ENCODE assay signal across 24 cellular contexts in the genomic region with DNA sequence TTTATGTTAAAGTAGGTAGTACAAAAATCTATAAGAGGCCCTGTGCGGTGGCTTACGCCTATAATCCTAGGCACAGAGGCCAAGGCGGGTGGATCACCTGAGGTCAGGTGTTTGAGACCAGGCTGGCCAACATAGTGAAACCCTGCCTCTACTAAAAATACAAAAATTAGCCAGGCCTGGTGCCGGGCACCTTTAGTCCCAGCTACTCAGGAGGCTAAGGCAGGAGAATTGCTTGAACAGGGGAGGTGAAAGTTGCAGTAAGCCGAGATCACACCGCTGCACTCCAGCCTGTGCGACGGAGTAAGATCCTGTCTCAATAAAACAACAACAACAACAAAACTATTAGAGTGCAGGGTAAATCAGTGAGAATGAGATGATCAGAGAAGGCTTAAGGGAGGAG.
"Had no signal": no experiment of that assay in that cellular context is flagged by ENCODE, and none has a peak within 500 bp of the region (broad histone marks: within the 10 kb centered on the region; RNA-seq: fewer than 3 reads in every experiment).

No MANE protein-coding gene starts in this region.

- H3K27me3 ChIP-seq: hepatocyte, ovary, right atrium auricular region, tibial nerve, uterus had no signal

- H2AFZ ChIP-seq: hepatocyte had no signal

- H3K4me2 ChIP-seq: hepatocyte had no signal

- H3K4me3 Mint-ChIP-seq: naive thymus-derived CD4-positive, alpha-beta T cell; natural killer cell treated with Interleukin-12 subunit alpha and Interleukin-12 subunit beta and Interleukin-15 and Interleukin-18, amount 100 ng/mL, for 72 hours; stimulated activated effector memory CD8-positive, alpha-beta T cell treated with anti-CD3 and anti-CD28 coated beads, Interleukin-12 subunit alpha, Interleukin-12 subunit beta, amount 100 ng/mL, for 72 hours; stimulated activated naive CD8-positive, alpha-beta T cell treated with anti-CD3 and anti-CD28 coated beads, Interleukin-15, Interleukin-2, amounts not matched to agents 100 ng/mL and 50 ng/mL, for 24 hours; type B pancreatic cell had no signal

- H3K27ac ChIP-seq: hepatocyte, left ventricle myocardium inferior, ovary, right atrium auricular region, skin epidermis, uterus had no signal

- DNase-seq: islet precursor cell; left ventricle myocardium inferior; mesendoderm; midbrain; mucosa of descending colon; naive thymus-derived CD4-positive, alpha-beta T cell; nucleus accumbens; ovary; stimulated activated CD4-positive, alpha-beta T cell treated with anti-CD3 and anti-CD28 coated beads, Interleukin-12 subunit alpha, Interleukin-12 subunit beta, amount 100 ng/mL, for 4 hours; stimulated activated CD4-positive, alpha-beta T cell treated with anti-CD3 and anti-CD28 coated beads, Interleukin-15, amount 100 ng/mL, for 24 hours; stimulated activated CD4-positive, alpha-beta T cell treated with anti-CD3 and anti-CD28 coated beads, Interleukin-2, amount 100 ng/mL, for 24 hours; stimulated activated CD4-positive, alpha-beta T cell treated with anti-CD3 and anti-CD28 coated beads, Interleukin-4, amount 100 ng/mL, for 1 hour; stimulated activated naive CD4-positive, alpha-beta T cell; uterus had no signal

- H3K4me1 Mint-ChIP-seq: naive thymus-derived CD4-positive, alpha-beta T cell; stimulated activated effector memory CD8-positive, alpha-beta T cell treated with anti-CD3 and anti-CD28 coated beads, Interleukin-12 subunit alpha, Interleukin-12 subunit beta, amount 100 ng/mL, for 72 hours had no signal

- ATAC-seq: mucosa of descending colon; naive thymus-derived CD4-positive, alpha-beta T cell; natural killer cell treated with Interleukin-12 subunit alpha and Interleukin-12 subunit beta and Interleukin-15 and Interleukin-18, amount 100 ng/mL, for 72 hours; stimulated activated effector memory CD8-positive, alpha-beta T cell treated with anti-CD3 and anti-CD28 coated beads, Interleukin-12 subunit alpha, Interleukin-12 subunit beta, amount 100 ng/mL, for 72 hours had no signal

- H3K4me3 ChIP-seq: hepatocyte, left ventricle myocardium inferior, lung, mucosa of descending colon, ovary, right atrium auricular region, skin epidermis, tibial nerve, uterus had no signal

- H3K27ac Mint-ChIP-seq: naive thymus-derived CD4-positive, alpha-beta T cell; natural killer cell treated with Interleukin-12 subunit alpha and Interleukin-12 subunit beta and Interleukin-15 and Interleukin-18, amount 100 ng/mL, for 72 hours; progenitor cell of endocrine pancreas; stimulated activated effector memory CD8-positive, alpha-beta T cell treated with anti-CD3 and anti-CD28 coated beads, Interleukin-12 subunit alpha, Interleukin-12 subunit beta, amount 100 ng/mL, for 72 hours; stimulated activated naive CD8-positive, alpha-beta T cell treated with anti-CD3 and anti-CD28 coated beads, Interleukin-15, Interleukin-2, amounts not matched to agents 100 ng/mL and 50 ng/mL, for 24 hours; type B pancreatic cell had no signal

- H3K27me3 Mint-ChIP-seq: naive thymus-derived CD4-positive, alpha-beta T cell; natural killer cell treated with Interleukin-12 subunit alpha and Interleukin-12 subunit beta and Interleukin-15 and Interleukin-18, amount 100 ng/mL, for 72 hours; progenitor cell of endocrine pancreas; stimulated activated naive CD8-positive, alpha-beta T cell treated with anti-CD3 and anti-CD28 coated beads, Interleukin-15, Interleukin-2, amounts not matched to agents 100 ng/mL and 50 ng/mL, for 24 hours; type B pancreatic cell had no signal

- H3K4me1 ChIP-seq: left ventricle myocardium inferior, right atrium auricular region, uterus had no signal

- H3K79me2 ChIP-seq: hepatocyte had no signal

- H3K36me3 ChIP-seq: left ventricle myocardium inferior, ovary, right atrium auricular region, tibial nerve, uterus had no signal

- H3K36me3 Mint-ChIP-seq: naive thymus-derived CD4-positive, alpha-beta T cell; natural killer cell treated with Interleukin-12 subunit alpha and Interleukin-12 subunit beta and Interleukin-15 and Interleukin-18, amount 100 ng/mL, for 72 hours; stimulated activated effector memory CD8-positive, alpha-beta T cell treated with anti-CD3 and anti-CD28 coated beads, Interleukin-12 subunit alpha, Interleukin-12 subunit beta, amount 100 ng/mL, for 72 hours had no signal

- H3K9me3 ChIP-seq: ovary, uterus had no signal
